Comparison of ENCODE assay signal across 11 cellular contexts in genomic region chr4:153530996-153531375, GRCh38.
DNase-seq lines count a peak whose midpoint lies in the region; ATAC-seq, FAIRE-seq and TF ChIP-seq lines count a peak whose summit lies in the region.
"Had no signal": no experiment of that assay in that cellular context is flagged by ENCODE, and none has a peak within 500 bp of the region (broad histone marks: within the 10 kb centered on the region; RNA-seq: fewer than 3 reads in every experiment).

No MANE protein-coding gene starts in this region.

- WGBS in A549 (ENCODE audit: missing lambda C conversion rate) = 83% methylated on average over 1 of the region's 1 CpG

- H3K9me3 ChIP-seq in A549 = no peaks in the 10 kb centered on the region
- H3K9me3 ChIP-seq in DOHH2 (ENCODE audit: control insufficient read depth, insufficient read depth, low read length) = no peaks in the 10 kb centered on the region

- no peak overlapping the region for H3K27ac ChIP-seq in A549
- 0 out of 2 replicates have a peak overlapping the region, but pooled peaks have one; percentile 45 for H3K27ac ChIP-seq in DOHH2 (ENCODE audit: low read depth, low read length)

- no peak for TF ChIP-seq EP300 in A549 (IDR thresholded peaks at IDR 0.05)

- no peak for TF ChIP-seq POLR2A in A549 (IDR thresholded peaks at IDR 0.05; ENCODE audit: low read length)

- H4K20me1 ChIP-seq in DOHH2 (ENCODE audit: control insufficient read depth, insufficient read depth, low read depth, low read length) = peaks cover 74% of the 10 kb centered on the region

- H3F3A ChIP-seq in DOHH2 (ENCODE audit: control insufficient read depth, insufficient read depth) = peaks cover 55% of the 10 kb centered on the region

- no peaks in the 10 kb centered on the region for H3K9me2 ChIP-seq in DOHH2 (replicated peaks; ENCODE audit: control insufficient read depth, low read length)

- CTCF ChIA-PET in A549 (lab: Yijun Ruan, JAX) = interaction anchor here (1.0 kb wide), 2 partner anchors 11 to 185 kb away, joined by 4 read pairs; no protein-coding TSS in a partner anchor
- CTCF ChIA-PET in activated CD8-positive, alpha-beta T cell treated with anti-CD3 and anti-CD28 coated beads, Interleukin-2, amount 10 ng/mL, durations not matched to agents 7 days and 5 days (lab: Charles Lee) = interaction anchor here (0.9 to 3.5 kb wide), 10 partner anchors 9 to 98 kb away, joined by 3 to 30 read pairs (median 6); partner anchors contain the start of gene TMEM131L

- H3K79me2 ChIP-seq in DOHH2 (ENCODE audit: control insufficient read depth, low read length) = peaks cover 100% of the 10 kb centered on the region

- peaks cover 83% of the 10 kb centered on the region for H3K4me1 Mint-ChIP-seq in activated CD8-positive, alpha-beta T cell treated with anti-CD3 and anti-CD28 coated beads, Interleukin-2, amount 10 ng/mL, durations not matched to agents 7 days and 5 days (ENCODE audit: low read depth)
- H3K4me1 Mint-ChIP-seq in immature natural killer cell = peaks cover 90 to 98% of the 10 kb centered on the region in 2 donors

- H3K4me2 ChIP-seq in A549 (no peak overlapping the region), DOHH2 (ENCODE audit: low read length) (no peak overlapping the region)

- H3K27ac Mint-ChIP-seq in activated CD8-positive, alpha-beta T cell treated with anti-CD3 and anti-CD28 coated beads, Interleukin-2, amount 10 ng/mL, durations not matched to agents 7 days and 5 days = peak overlapping the region; percentile 91
- peak overlapping the region; percentile 81 to 96 (median 90) for H3K27ac Mint-ChIP-seq in immature natural killer cell

- no peaks in the 10 kb centered on the region for H3K27me3 Mint-ChIP-seq in activated CD8-positive, alpha-beta T cell treated with anti-CD3 and anti-CD28 coated beads, Interleukin-2, amount 10 ng/mL, durations not matched to agents 7 days and 5 days (ENCODE audit: low read depth)
- H3K27me3 Mint-ChIP-seq in immature natural killer cell (ENCODE audit: low read depth in 3 of 3) = peaks cover 0 to 5% (median 0%) of the 10 kb centered on the region in 3 donors
- H3K27me3 Mint-ChIP-seq: progenitor cell of endocrine pancreas had no signal

- peaks cover 43% of the 10 kb centered on the region for H3K36me3 Mint-ChIP-seq in activated CD8-positive, alpha-beta T cell treated with anti-CD3 and anti-CD28 coated beads, Interleukin-2, amount 10 ng/mL, durations not matched to agents 7 days and 5 days (ENCODE audit: low read depth)
- H3K36me3 Mint-ChIP-seq in immature natural killer cell = no peaks in the 10 kb centered on the region

- no peaks in the 10 kb centered on the region for H3K27me3 ChIP-seq in DOHH2 (ENCODE audit: control insufficient read depth, low read length)

- H3K4me1 ChIP-seq in A549 (no peaks in the 10 kb centered on the region), DOHH2 (ENCODE audit: control insufficient read depth, low read length) (peaks cover 91% of the 10 kb centered on the region)

- H3K36me3 ChIP-seq in DOHH2 (ENCODE audit: control insufficient read depth, low read length) = peaks cover 96% of the 10 kb centered on the region

- no peak for TF ChIP-seq CTCF in A549 (IDR thresholded peaks at IDR 0.05)
- peak; percentile 15 for TF ChIP-seq CTCF in DOHH2 (IDR thresholded peaks at IDR 0.05; ENCODE audit: low read depth, low read length, poor library complexity, severe bottlenecking)

- peaks cover 4% of the 10 kb centered on the region for H3K9me3 Mint-ChIP-seq in activated CD8-positive, alpha-beta T cell treated with anti-CD3 and anti-CD28 coated beads, Interleukin-2, amount 10 ng/mL, durations not matched to agents 7 days and 5 days (ENCODE audit: insufficient read depth)
- no peaks in the 10 kb centered on the region for H3K9me3 Mint-ChIP-seq in immature natural killer cell

- FAIRE-seq in A549 (lab: Jason Lieb, UNC) = no peak
- FAIRE-seq: colon had no signal

- H3K4me3 Mint-ChIP-seq in activated CD8-positive, alpha-beta T cell treated with anti-CD3 and anti-CD28 coated beads, Interleukin-2, amount 10 ng/mL, durations not matched to agents 7 days and 5 days = peak overlapping the region; percentile 75
- H3K4me3 Mint-ChIP-seq in immature natural killer cell = peak overlapping the region; percentile 65 to 79 (median 68)

- POLR2A ChIA-PET in A549 (lab: Yijun Ruan, JAX) = no interaction called here
- POLR2A ChIA-PET in activated CD8-positive, alpha-beta T cell treated with anti-CD3 and anti-CD28 coated beads, Interleukin-2, amount 10 ng/mL, durations not matched to agents 7 days and 5 days (lab: Charles Lee) = interaction anchor here (0.7 to 1.1 kb wide), 4 partner anchors 11 to 65 kb away, joined by 3 to 5 read pairs (median 4); partner anchors contain the start of gene TMEM131L

- DNase-seq in A549 (ENCODE audit: low read depth in 1 of 2, low spot score in 1 of 2) (no peak), immature natural killer cell (no peak), NCI-H748 (lab: John Stamatoyannopoulos, UW; ENCODE audit: unreplicated experiment) (no peak)
- no peak for DNase-seq in activated CD8-positive, alpha-beta T cell treated with anti-CD3 and anti-CD28 coated beads, Interleukin-2, amount 10 ng/mL, durations not matched to agents 7 days and 5 days
- DNase-seq: KBM-7 had no signal

- no peak for TF ChIP-seq RAD21 in A549 (conservative IDR thresholded peaks at IDR 0.05 in 1 of 2, IDR thresholded peaks at IDR 0.05 in 1 of 2)

- H3K4me3 ChIP-seq in A549 (no peak overlapping the region), DOHH2 (ENCODE audit: low read length) (no peak overlapping the region)

- ATAC-seq in A549 = peak; percentile 56 to 59; a peak in 2 of 6 replicates
- no peak for ATAC-seq in activated CD8-positive, alpha-beta T cell treated with anti-CD3 and anti-CD28 coated beads, Interleukin-2, amount 10 ng/mL, durations not matched to agents 7 days and 5 days
- no peak for ATAC-seq in HG03135 (IDR thresholded peaks at IDR 0.05; ENCODE audit: unreplicated experiment)
- no peak for ATAC-seq in GM18517 (IDR thresholded peaks at IDR 0.05; ENCODE audit: unreplicated experiment)
- ATAC-seq in HG03025 (IDR thresholded peaks at IDR 0.05; ENCODE audit: low FRiP score, unreplicated experiment) = no peak

TF ChIP-seq in A549, 52 proteins besides CTCF, POLR2A, EP300 and RAD21:
- TF ChIP-seq NFE2L2 (conservative IDR thresholded peaks at IDR 0.05; ENCODE audit: low read length) (no peak), CEBPB (IDR thresholded peaks at IDR 0.05) (no peak), ATOH8 (CRISPR knock-in tag; IDR thresholded peaks at IDR 0.05; ENCODE audit: low read depth) (no peak)

Comparison
In these comparisons a context has a peak if more than half of its experiments do, and no peak if none do; other contexts are left out.
1. ATAC-seq: peak in A549 (2 of 2); none in activated CD8-positive, alpha-beta T cell treated with anti-CD3 and anti-CD28 coated beads, Interleukin-2, amount 10 ng/mL, durations not matched to agents 7 days and 5 days (single experiment), HG03135 (single experiment), GM18517 (single experiment) and HG03025 (single experiment).